In the genomic region with DNA sequence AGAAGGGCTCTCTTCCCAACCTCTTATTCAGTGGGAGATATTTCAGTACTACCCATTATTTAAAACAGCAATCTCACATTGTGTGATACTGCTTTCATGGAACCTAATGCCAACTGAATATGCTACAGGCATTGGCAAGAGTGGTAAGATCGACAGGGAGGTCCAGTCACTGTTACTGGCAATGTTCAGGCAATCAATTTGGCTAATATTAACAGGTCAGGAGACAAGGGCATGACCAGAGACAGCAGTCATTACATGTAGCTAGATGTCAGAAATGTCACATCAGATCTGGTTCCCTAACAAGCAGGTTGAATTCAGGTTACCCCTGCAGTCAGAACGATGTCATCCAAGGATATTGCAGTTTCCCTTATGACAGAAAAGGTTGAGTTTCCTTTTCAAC, we compare ENCODE assay signal across 22 cellular contexts.
DNase-seq lines count a peak whose midpoint lies in the region; ATAC-seq, FAIRE-seq and TF ChIP-seq lines count a peak whose summit lies in the region.
"Had no signal": no experiment of that assay in that cellular context is flagged by ENCODE, and none has a peak within 500 bp of the region (broad histone marks: within the 10 kb centered on the region; RNA-seq: fewer than 3 reads in every experiment).

No MANE protein-coding gene starts in this region.

- no peak overlapping the region for H3K4me3 Mint-ChIP-seq in activated T-cell treated with anti-CD3 and anti-CD28 coated beads, Interleukin-2, amount 50 U/mL, for 72 hours
- H3K4me3 Mint-ChIP-seq in natural killer cell treated with Interleukin-12 subunit alpha and Interleukin-12 subunit beta and Interleukin-15 and Interleukin-18, amount 100 ng/mL, for 72 hours: no peak overlapping the region
- H3K4me3 Mint-ChIP-seq: B cell; CD4-positive, CD25-positive, alpha-beta regulatory T cell; CD8-positive, alpha-beta T cell; GM23338 had no signal

- H3K27me3 ChIP-seq in body of pancreas (no peaks in the 10 kb centered on the region), HepG2 (ENCODE audit: control insufficient read depth in 1 of 2, insufficient read depth in 2 of 2, low read length in 2 of 2) (no peaks in the 10 kb centered on the region)
- H3K27me3 ChIP-seq: BLaER1 had no signal

- no peak overlapping the region for H3K9ac ChIP-seq in HepG2 (ENCODE audit: insufficient read depth, low read depth, low read length)
- H3K9ac ChIP-seq: BLaER1 had no signal

- FAIRE-seq in HepG2 (lab: Jason Lieb, UNC): no peak
- FAIRE-seq: A204.1, GM12878, GM19239 had no signal

- no peak for ATAC-seq in activated T-cell treated with anti-CD3 and anti-CD28 coated beads, Interleukin-2, amount 50 U/mL, for 72 hours (replicated peaks in 1 of 2)
- peak; percentile 12 for ATAC-seq in body of pancreas
- peak; percentile 16; the same call in 2 of the 3 replicates for ATAC-seq in HepG2
- no peak for ATAC-seq in GM21423 (IDR thresholded peaks at IDR 0.05; ENCODE audit: unreplicated experiment)
- ATAC-seq in natural killer cell treated with Interleukin-12 subunit alpha and Interleukin-12 subunit beta and Interleukin-15 and Interleukin-18, amount 100 ng/mL, for 72 hours: no peak
- ATAC-seq: CD8-positive, alpha-beta T cell; GM12878; GM23338 had no signal

- CTCF ChIA-PET in HepG2 (lab: Yijun Ruan, JAX; ENCODE audit: low intra/inter-chr PET ratio, low total read pairs): no interaction called here

- peak overlapping the region; percentile 19 for H3K27ac Mint-ChIP-seq in activated T-cell treated with anti-CD3 and anti-CD28 coated beads, Interleukin-2, amount 50 U/mL, for 72 hours
- H3K27ac Mint-ChIP-seq in natural killer cell treated with Interleukin-12 subunit alpha and Interleukin-12 subunit beta and Interleukin-15 and Interleukin-18, amount 100 ng/mL, for 72 hours: no peak overlapping the region
- H3K27ac Mint-ChIP-seq: B cell; CD8-positive, alpha-beta T cell; GM23338 had no signal

- H3K9me3 ChIP-seq in body of pancreas: no peaks in the 10 kb centered on the region
- H3K9me3 ChIP-seq in HepG2 (ENCODE audit: low read length): no peaks in the 10 kb centered on the region
- H3K9me3 ChIP-seq: BLaER1, Caco-2, HAP-1 had no signal

- H3K36me3 ChIP-seq in body of pancreas (replicated peaks in 1 of 2; ENCODE audit: insufficient read depth in 1 of 2, low read depth in 2 of 2) (no peaks in the 10 kb centered on the region), HepG2 (replicated peaks in 1 of 2; ENCODE audit: control insufficient read depth in 1 of 2, insufficient read depth in 2 of 2, low read length in 2 of 2) (0 out of 5 replicates have a peak, but pooled peaks cover 0 to 3% of the 10 kb centered on the region in 2 experiments)
- H3K36me3 ChIP-seq: HAP-1 had no signal

- no peak for TF ChIP-seq RAD21 in HepG2 (CRISPR knock-in tag; IDR thresholded peaks at IDR 0.05)

- intact Hi-C loops in body of pancreas (cut with DNase I) (loop anchor here (10.0 kb wide), 1 partner anchor 94 kb away; no protein-coding TSS in a partner anchor), HepG2 (cut with micrococcal nuclease; ENCODE audit: unreplicated experiment) (no loop called here)

- in situ Hi-C loops in HepG2 (cut with HindIII; ENCODE audit: extremely low pct_ligation_motif_present, low pct_unique_long_range_greater_than_20kb): no loop called here

- H3K27ac ChIP-seq in body of pancreas (no peak overlapping the region), HepG2 (ENCODE audit: extremely low read length, insufficient read depth, low read length) (no peak overlapping the region)
- H3K27ac ChIP-seq: 22Rv1, BLaER1, C4-2B had no signal

- H3K27me3 Mint-ChIP-seq in activated T-cell treated with anti-CD3 and anti-CD28 coated beads, Interleukin-2, amount 50 U/mL, for 72 hours (ENCODE audit: low read depth): no peaks in the 10 kb centered on the region
- H3K27me3 Mint-ChIP-seq in natural killer cell treated with Interleukin-12 subunit alpha and Interleukin-12 subunit beta and Interleukin-15 and Interleukin-18, amount 100 ng/mL, for 72 hours: no peaks in the 10 kb centered on the region
- H3K27me3 Mint-ChIP-seq: B cell; CD4-positive, CD25-positive, alpha-beta regulatory T cell had no signal

- no peaks in the 10 kb centered on the region for H3K9me3 Mint-ChIP-seq in activated T-cell treated with anti-CD3 and anti-CD28 coated beads, Interleukin-2, amount 50 U/mL, for 72 hours
- H3K9me3 Mint-ChIP-seq in natural killer cell treated with Interleukin-12 subunit alpha and Interleukin-12 subunit beta and Interleukin-15 and Interleukin-18, amount 100 ng/mL, for 72 hours: no peaks in the 10 kb centered on the region
- H3K9me3 Mint-ChIP-seq: CD4-positive, CD25-positive, alpha-beta regulatory T cell; CD8-positive, alpha-beta T cell; GM23338 had no signal

- no peak overlapping the region for H3K4me3 ChIP-seq in body of pancreas
- H3K4me3 ChIP-seq in HepG2 (replicated peaks in 1 of 3; ENCODE audit: insufficient read depth in 1 of 3, low read depth in 2 of 3, low read length in 3 of 3): no peak overlapping the region
- H3K4me3 ChIP-seq: BLaER1, GM12878, GM23338, HAP-1 had no signal

- H3K4me2 ChIP-seq in HepG2 (ENCODE audit: low read depth, low read length): no peak overlapping the region
- H3K4me2 ChIP-seq: BLaER1, GM23338 had no signal

- 76 to 78% methylated on average over 2 of the region's 2 CpGs for WGBS in body of pancreas, 2 donors
- 64% methylated on average over 2 of the region's 2 CpGs for WGBS in HepG2 (ENCODE audit: low lambda C conversion rate)

- H3K36me3 Mint-ChIP-seq in activated T-cell treated with anti-CD3 and anti-CD28 coated beads, Interleukin-2, amount 50 U/mL, for 72 hours (ENCODE audit: insufficient read depth in 2 of 2): no peaks in the 10 kb centered on the region
- H3K36me3 Mint-ChIP-seq in natural killer cell treated with Interleukin-12 subunit alpha and Interleukin-12 subunit beta and Interleukin-15 and Interleukin-18, amount 100 ng/mL, for 72 hours: no peaks in the 10 kb centered on the region

- no peaks in the 10 kb centered on the region for H3K79me2 ChIP-seq in HepG2 (ENCODE audit: insufficient read depth, low read length)

- DNase-seq in activated T-cell treated with anti-CD3 and anti-CD28 coated beads, Interleukin-2, amount 50 U/mL, for 72 hours: no peak
- DNase-seq in activated T-cell treated with anti-CD3 and anti-CD28 coated beads, Interleukin-2, amount 50 U/mL, for 1 hour: no peak
- DNase-seq in body of pancreas (no peak), HepG2 (ENCODE audit: low spot score) (no peak), kidney tubule cell (ENCODE audit: low spot score) (no peak)
- DNase-seq in natural killer cell treated with Interleukin-12 subunit alpha and Interleukin-12 subunit beta and Interleukin-15 and Interleukin-18, amount 100 ng/mL, for 72 hours (ENCODE audit: low spot score): no peak
- DNase-seq: Caco-2; CD4-positive, CD25-positive, alpha-beta regulatory T cell; CD8-positive, alpha-beta T cell; DMS153; DND-41; GDM1 had no signal

- TF ChIP-seq CTCF in body of pancreas (IDR thresholded peaks at IDR 0.05) (no peak), HepG2 (CRISPR knock-in tag; IDR thresholded peaks at IDR 0.05) (no peak)

- H3K4me1 ChIP-seq in body of pancreas (no peaks in the 10 kb centered on the region), HepG2 (ENCODE audit: insufficient read depth, low read length) (no peaks in the 10 kb centered on the region)
- H3K4me1 ChIP-seq: BLaER1, Caco-2, HAP-1 had no signal

- H2AFZ ChIP-seq in HepG2 (ENCODE audit: low read length): no peak overlapping the region
- H2AFZ ChIP-seq: GM23338 had no signal

- POLR2A ChIA-PET in HepG2 (lab: Yijun Ruan, JAX): no interaction called here

- TF ChIP-seq EP300 in HepG2 (IDR thresholded peaks at IDR 0.05; ENCODE audit: low read depth in 2 of 2, low read length in 2 of 2): no peak
- TF ChIP-seq EP300 in HepG2 (CRISPR knock-in tag; IDR thresholded peaks at IDR 0.05; ENCODE audit: borderline replicate concordance): no peak

- BruUV-seq in HepG2 (replicated peaks; lab: Mats Ljungman, UMichigan): no TSS peak

- TF ChIP-seq POLR2A in body of pancreas (IDR thresholded peaks at IDR 0.05): no peak
- no peak for TF ChIP-seq POLR2A in HepG2 (IDR thresholded peaks at IDR 0.05; ENCODE audit: insufficient read depth in 1 of 2, low read depth in 2 of 2, low read length in 2 of 2)

- H3K4me1 Mint-ChIP-seq in activated T-cell treated with anti-CD3 and anti-CD28 coated beads, Interleukin-2, amount 50 U/mL, for 72 hours (ENCODE audit: low read depth): no peaks in the 10 kb centered on the region
- no peaks in the 10 kb centered on the region for H3K4me1 Mint-ChIP-seq in natural killer cell treated with Interleukin-12 subunit alpha and Interleukin-12 subunit beta and Interleukin-15 and Interleukin-18, amount 100 ng/mL, for 72 hours (ENCODE audit: low read depth in 2 of 2)
- H3K4me1 Mint-ChIP-seq: B cell had no signal

- H4K20me1 ChIP-seq in HepG2 (ENCODE audit: insufficient read depth, low read length): no peaks in the 10 kb centered on the region
- H4K20me1 ChIP-seq: BLaER1 had no signal

TF ChIP-seq in HepG2, 621 proteins besides CTCF, POLR2A, EP300 and RAD21:
- no peak for TF ChIP-seq ZFP82 (CRISPR knock-in tag; IDR thresholded peaks at IDR 0.05; ENCODE audit: borderline replicate concordance)
- peak; percentile 62 for TF ChIP-seq RBM22 (optimal IDR thresholded peaks at IDR 0.05; ENCODE audit: low read length)
- TF ChIP-seq PLRG1 (conservative IDR thresholded peaks at IDR 0.05): no peak
- TF ChIP-seq ZBTB37 (CRISPR knock-in tag; IDR thresholded peaks at IDR 0.05): no peak

Comparison
In these comparisons a context has a peak if more than half of its experiments do, and no peak if none do; other contexts are left out.
1. ATAC-seq: peak in body of pancreas (single experiment) and HepG2 (single experiment); none in activated T-cell treated with anti-CD3 and anti-CD28 coated beads, Interleukin-2, amount 50 U/mL, for 72 hours (0 of 2), GM21423 (single experiment) and natural killer cell treated with Interleukin-12 subunit alpha and Interleukin-12 subunit beta and Interleukin-15 and Interleukin-18, amount 100 ng/mL, for 72 hours (0 of 2).